In the genomic region with DNA sequence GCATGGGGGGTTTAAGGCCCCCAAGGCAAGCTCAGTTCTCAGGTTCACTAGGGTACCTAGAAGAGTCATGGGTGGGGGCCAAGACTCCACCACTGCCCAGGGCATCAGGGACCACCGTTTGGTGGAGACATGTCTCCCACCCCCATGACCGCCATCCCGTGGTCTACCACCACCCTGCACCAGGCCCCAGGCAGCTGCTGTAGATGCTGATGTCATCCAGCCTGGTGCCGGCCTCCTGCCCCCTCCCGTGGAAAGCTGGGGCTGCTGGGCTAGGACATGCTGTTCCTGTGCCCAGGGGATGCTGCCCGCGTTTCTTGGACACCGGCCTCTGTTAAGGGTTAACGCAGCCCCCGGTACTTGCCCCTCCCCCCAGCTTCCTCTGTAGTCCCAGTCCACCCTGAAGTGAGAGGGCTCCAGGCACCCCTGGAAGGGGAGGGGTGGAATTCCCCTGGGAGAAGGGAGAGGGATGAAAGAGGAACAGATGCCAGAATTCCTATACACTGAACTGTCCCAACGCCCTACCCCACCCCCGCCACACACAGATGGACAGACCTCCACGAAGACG, we compare ENCODE assay signal across 10 cellular contexts. TPM values are rescaled to one million over a fixed set of nuclear protein-coding genes. Genes with fewer than 3 reads are reported as not detected.
A peak's percentile ranks its signal among the peaks of the same experiment; 100 is the strongest.
DNase-seq lines count a peak whose midpoint lies in the region; ATAC-seq, FAIRE-seq and TF ChIP-seq lines count a peak whose summit lies in the region.
"Had no signal": no experiment of that assay in that cellular context is flagged by ENCODE, and none has a peak within 500 bp of the region (broad histone marks: within the 10 kb centered on the region; RNA-seq: fewer than 3 reads in every experiment).

No MANE protein-coding gene starts in this region.

- no peak overlapping the region for H3K14ac ChIP-seq in H1 (ENCODE audit: insufficient read length)

- H3K27me3 ChIP-seq in H1 (replicated peaks in 1 of 4; ENCODE audit: control insufficient read depth in 3 of 4, extremely low read depth in 1 of 4, insufficient read depth in 3 of 4, low read length in 3 of 4) (no peaks in the 10 kb centered on the region), lung (ENCODE audit: control insufficient read depth, insufficient read depth) (no peaks in the 10 kb centered on the region), vagina (no peaks in the 10 kb centered on the region)

- H3K9me3 ChIP-seq in H1 (ENCODE audit: insufficient read depth in 2 of 2, low read depth in 1 of 2, low read length in 1 of 2): no peaks in the 10 kb centered on the region
- H3K9me3 ChIP-seq in lung (ENCODE audit: control insufficient read depth in 2 of 2, insufficient read depth in 1 of 2, low read length in 1 of 2): no peaks in the 10 kb centered on the region
- no peaks in the 10 kb centered on the region for H3K9me3 ChIP-seq in vagina

- H2BK5ac ChIP-seq in H1 (ENCODE audit: low read depth, low read length): peak overlapping the region; percentile 68; the same call in 1 of the 2 replicates

- no peak overlapping the region for H3K4me3 ChIP-seq in H1 (ENCODE audit: extremely low read depth in 1 of 4, insufficient read depth in 2 of 4, low read depth in 3 of 4, low read length in 4 of 4)
- peak overlapping the region; percentile 25 for H3K4me3 ChIP-seq in lung
- H3K4me3 ChIP-seq in vagina: peak overlapping the region; percentile 21 to 28

- H2BK12ac ChIP-seq in H1 (ENCODE audit: low read depth, low read length): peak overlapping the region; percentile 96; the same call in 1 of the 2 replicates

- peak overlapping the region; percentile 32; the same call in 1 of the 2 replicates for H2BK20ac ChIP-seq in H1 (ENCODE audit: low read length)

- no peak overlapping the region for H3K56ac ChIP-seq in H1 (replicated peaks; ENCODE audit: insufficient read length, low read depth, low read length)

- H3K9ac ChIP-seq in H1 (replicated peaks in 1 of 4; ENCODE audit: extremely low read depth in 1 of 4, low read depth in 3 of 4, low read length in 3 of 4): 0 out of 7 replicates have a peak overlapping the region, but pooled peaks of 1 of the 4 experiments have one; percentile 21

- POLR2A ChIA-PET in H1 (lab: Charles Lee; ENCODE audit: partially characterized antibody) (interaction anchor here (0.6 to 2.8 kb wide), 6 partner anchors 8 to 151 kb away, joined by 3 to 14 read pairs (median 4); no protein-coding TSS in a partner anchor), T-cell (lab: Charles Lee) (no interaction called here)
- POLR2A ChIA-PET in activated CD4-positive, alpha-beta T cell treated with anti-CD3 and anti-CD28 coated beads for 36 hours (lab: Charles Lee): no interaction called here

- H3K36me3 Mint-ChIP-seq in activated CD4-positive, alpha-beta T cell treated with anti-CD3 and anti-CD28 coated beads for 36 hours (ENCODE audit: low read depth): no peaks in the 10 kb centered on the region
- H3K36me3 Mint-ChIP-seq in T-cell: no peaks in the 10 kb centered on the region

- TF ChIP-seq CTCF in H1 (IDR thresholded peaks at IDR 0.05; ENCODE audit: control extremely low read depth in 1 of 3, insufficient read depth in 1 of 3, low read depth in 1 of 3, low read length in 3 of 3) (no peak), lung (IDR thresholded peaks at IDR 0.05; ENCODE audit: control extremely low read depth, extremely low read depth) (no peak), vagina (IDR thresholded peaks at IDR 0.05) (no peak)

- H4K5ac ChIP-seq in H1 (ENCODE audit: insufficient read length, low read depth, low read length): no peak overlapping the region

- FAIRE-seq in H1 (lab: Jason Lieb, UNC): no peak

- H2AK5ac ChIP-seq in H1 (ENCODE audit: low read depth, low read length): peak overlapping the region; percentile 17; the same call in 1 of the 2 replicates

- H3K4me3 Mint-ChIP-seq in activated CD4-positive, alpha-beta T cell treated with anti-CD3 and anti-CD28 coated beads for 36 hours: no peak overlapping the region
- no peak overlapping the region for H3K4me3 Mint-ChIP-seq in T-cell

- H3K4me1 ChIP-seq in H1 (replicated peaks in 1 of 4; ENCODE audit: control insufficient read depth in 3 of 4, insufficient read depth in 4 of 4, low read length in 3 of 4) (peaks cover 7 to 35% (median 23%) of the 10 kb centered on the region in 4 experiments), lung (ENCODE audit: control insufficient read depth in 2 of 2, insufficient read depth in 2 of 2, low read length in 2 of 2) (no peaks in the 10 kb centered on the region), vagina (peaks cover 40% of the 10 kb centered on the region)

- peak overlapping the region; percentile 13 for H3K4ac ChIP-seq in H1 (replicated peaks; ENCODE audit: insufficient read length, low read depth, low read length)

- H3K27ac ChIP-seq in H1 (ENCODE audit: low read depth, low read length) (no peak overlapping the region), lung (ENCODE audit: low read depth in 1 of 2, low read length in 1 of 2) (peak overlapping the region; percentile 48 to 87), vagina (peak overlapping the region; percentile 73)

- H3K27me3 Mint-ChIP-seq in activated CD4-positive, alpha-beta T cell treated with anti-CD3 and anti-CD28 coated beads for 36 hours: no peaks in the 10 kb centered on the region
- H3K27me3 Mint-ChIP-seq in T-cell: peaks cover 18 to 26% of the 10 kb centered on the region in 2 donors

- H4K20me1 ChIP-seq in H1 (replicated peaks in 1 of 2; ENCODE audit: control insufficient read depth in 1 of 2, insufficient read depth in 2 of 2, low read length in 2 of 2): no peaks in the 10 kb centered on the region

- H3K79me2 ChIP-seq in H1 (ENCODE audit: control insufficient read depth in 1 of 2, insufficient read depth in 2 of 2, low read length in 2 of 2): no peaks in the 10 kb centered on the region

- H3K79me1 ChIP-seq in H1 (ENCODE audit: low read depth, low read length): no peaks in the 10 kb centered on the region

- peak overlapping the region; percentile 89 for H4K91ac ChIP-seq in H1 (replicated peaks; ENCODE audit: insufficient read length, low read length)

- H3K27ac Mint-ChIP-seq in activated CD4-positive, alpha-beta T cell treated with anti-CD3 and anti-CD28 coated beads for 36 hours: no peak overlapping the region
- H3K27ac Mint-ChIP-seq in T-cell: no peak overlapping the region

- TF ChIP-seq EP300 in H1 (IDR thresholded peaks at IDR 0.05; ENCODE audit: borderline replicate concordance in 1 of 2, low read depth in 2 of 2, low read length in 2 of 2): no peak

- peak; percentile 39 to 78 for DNase-seq in NCI-H524 (lab: John Stamatoyannopoulos, UW)
- DNase-seq in NCI-H524 treated with DMSO at 0.1 percent for 48 hours (lab: John Stamatoyannopoulos, UW): no peak
- DNase-seq in H1 (ENCODE audit: low read depth in 1 of 2, low spot score in 2 of 2): peak in 1 of 2 experiments; percentile 58
- DNase-seq in lung (ENCODE audit: low spot score): no peak
- DNase-seq in vagina (ENCODE audit: extremely low spot score in 2 of 2): no peak
- no peak for DNase-seq in activated CD4-positive, alpha-beta T cell treated with anti-CD3 and anti-CD28 coated beads for 36 hours
- DNase-seq in NCI-H1694 treated with DMSO at 0.1 percent for 48 hours (lab: John Stamatoyannopoulos, UW): no peak
- no peak for DNase-seq in T-cell
- DNase-seq: NCI-H774 had no signal

- no peak overlapping the region for H2AFZ ChIP-seq in H1 (ENCODE audit: low read length)

- ATAC-seq in lung (ENCODE audit: insufficient read depth, low FRiP score): no peak
- no peak for ATAC-seq in activated CD4-positive, alpha-beta T cell treated with anti-CD3 and anti-CD28 coated beads for 36 hours
- no peak for ATAC-seq in T-cell (replicated peaks in 1 of 4)

- peak overlapping the region; percentile 7 to 30; a peak in 3 of 4 replicates for H3K4me2 ChIP-seq in H1 (ENCODE audit: insufficient read depth in 1 of 2, low read depth in 2 of 2, low read length in 2 of 2)

- no peak overlapping the region for H2BK120ac ChIP-seq in H1 (replicated peaks; ENCODE audit: low read depth, low read length)

- peak overlapping the region; percentile 13 for H3K18ac ChIP-seq in H1 (ENCODE audit: extremely low read depth, low read length)

- intact Hi-C loops in vagina (cut with DNase I): no loop called here
- intact Hi-C loops in activated CD4-positive, alpha-beta T cell treated with anti-CD3 and anti-CD28 coated beads for 36 hours (cut with DNase I, micrococcal nuclease): loop anchor here in 1 of 2 experiments (10.0 kb wide), 1 partner anchor 409 kb away; no protein-coding TSS in a partner anchor

- no peak for TF ChIP-seq POLR2A in H1 (IDR thresholded peaks at IDR 0.05; ENCODE audit: control extremely low read depth in 1 of 2, low read depth in 2 of 2, low read length in 2 of 2)
- TF ChIP-seq POLR2A in vagina (IDR thresholded peaks at IDR 0.05): no peak

- no peaks in the 10 kb centered on the region for H3K4me1 Mint-ChIP-seq in activated CD4-positive, alpha-beta T cell treated with anti-CD3 and anti-CD28 coated beads for 36 hours
- H3K4me1 Mint-ChIP-seq in T-cell: peaks cover 2 to 15% (median 3%) of the 10 kb centered on the region in 3 donors

- no peak for TF ChIP-seq RAD21 in H1 (IDR thresholded peaks at IDR 0.05 in 1 of 2, conservative IDR thresholded peaks at IDR 0.05 in 1 of 2; ENCODE audit: low read depth in 2 of 2, low read length in 2 of 2)

- CTCF ChIA-PET in H1 (lab: Charles Lee; ENCODE audit: partially characterized antibody): interaction anchor here (0.6 to 12.0 kb wide), 27 partner anchors 9 to 410 kb away, joined by 3 to 171 read pairs (median 3); partner anchors contain the start of gene UQCC2
- CTCF ChIA-PET in activated CD4-positive, alpha-beta T cell treated with anti-CD3 and anti-CD28 coated beads for 36 hours (lab: Charles Lee): interaction anchor here (0.6 to 5.2 kb wide), 3 partner anchors 102 to 281 kb away, joined by 3 to 29 read pairs (median 3); no protein-coding TSS in a partner anchor
- CTCF ChIA-PET in T-cell (lab: Charles Lee): interaction anchor here in 1 of 2 donors (0.6 kb wide), 1 partner anchor 234 kb away, joined by 4 read pairs; no protein-coding TSS in a partner anchor

- H3K36me3 ChIP-seq in H1 (ENCODE audit: control insufficient read depth in 2 of 4, insufficient read depth in 4 of 4, low read length in 3 of 4) (no peaks in the 10 kb centered on the region), lung (ENCODE audit: control insufficient read depth in 2 of 2, insufficient read depth in 2 of 2, low read length in 2 of 2) (no peaks in the 10 kb centered on the region), vagina (no peaks in the 10 kb centered on the region)

- H4K8ac ChIP-seq in H1 (ENCODE audit: extremely low read depth, insufficient read depth, low read length): no peak overlapping the region; the same call in 1 of the 2 replicates

- 73% methylated on average over 11 of the region's 14 CpGs; no CpG with 5 or more reads in 1 of the 2 experiments for WGBS in H1 (ENCODE audit: extremely low coverage in 1 of 2, insufficient coverage in 1 of 2, insufficient read length in 1 of 2, insufficient replicate concordance in 2 of 2, low coverage in 1 of 2, low lambda C conversion rate in 2 of 2, missing lambda C conversion rate in 1 of 2), 2 experiments
- WGBS in lung, 2 donors: 42 to 50% methylated on average over 14 of the region's 14 CpGs

- no peaks in the 10 kb centered on the region for H3K23me2 ChIP-seq in H1 (ENCODE audit: low read depth, low read length)

- H3K9me3 Mint-ChIP-seq in activated CD4-positive, alpha-beta T cell treated with anti-CD3 and anti-CD28 coated beads for 36 hours (ENCODE audit: low read depth): no peaks in the 10 kb centered on the region
- H3K9me3 Mint-ChIP-seq in T-cell: no peaks in the 10 kb centered on the region

- H3K23ac ChIP-seq in H1 (ENCODE audit: insufficient read length): no peak overlapping the region

- H2BK15ac ChIP-seq in H1 (ENCODE audit: low read length): peak overlapping the region; percentile 92; the same call in 1 of the 2 replicates

RNA-seq across cellular contexts. Expression of gene IP6K3, which starts 0.6 kb away (rescaled TPM):
- 0.22 and 0.23 TPM in 2 replicates for total RNA-seq in H1 (2021; fragmentation: NEBNext Ultra II Directional; extraction: Animal tissue kit (Norgen Biotek cat#: 25700))
- polyA plus RNA-seq in H1 (2011; rRNA removed): 0.73 and 0.93 TPM in 2 replicates
- polyA plus RNA-seq in H1 (2011; cell fraction: cytosol; rRNA removed): 0.72 TPM
- 0.80 TPM for polyA plus RNA-seq in H1 (2011; cell fraction: nucleus; rRNA removed)
- polyA plus RNA-seq in H1 (2012, experiment 1 of 2): 0.25 to 0.81 TPM (median 0.46 TPM) in 4 replicates
- polyA plus RNA-seq in H1 (2012, experiment 2 of 2): 0.26 TPM
- polyA plus RNA-seq in H1 (2013, experiment 1 of 2): 0.14 TPM
- polyA plus RNA-seq in H1 (2013, experiment 2 of 2): 0.13 TPM
- 0.66 and 0.69 TPM in 2 replicates for polyA minus RNA-seq in H1 (2011; rRNA and poly(A)+ RNA removed)
- not detected for polyA minus RNA-seq in H1 (2011; cell fraction: cytosol; rRNA and poly(A)+ RNA removed)
- 1.00 TPM for polyA minus RNA-seq in H1 (2011; cell fraction: nucleus; rRNA and poly(A)+ RNA removed)
- 1 to 10 TPM; 1.6 to 3.9 TPM for total RNA-seq in lung
- 1 to 10 TPM; 1.3 to 3.4 TPM for polyA plus RNA-seq in lung
- 1.5 TPM for total RNA-seq in vagina
- total RNA-seq in activated CD4-positive, alpha-beta T cell treated with anti-CD3 and anti-CD28 coated beads for 36 hours: not detected
- not detected for total RNA-seq in T-cell
- total RNA-seq: pulmonary artery endothelial cell had no signal

RNA-seq across cellular contexts. Expression of gene UQCC2, which starts 34.6 kb away (rescaled TPM):
- 104 and 107 TPM in 2 replicates for total RNA-seq in H1 (2021; fragmentation: NEBNext Ultra II Directional; extraction: Animal tissue kit (Norgen Biotek cat#: 25700))
- polyA plus RNA-seq in H1 (2011; rRNA removed): 44.1 and 52.1 TPM in 2 replicates
- polyA plus RNA-seq in H1 (2011; cell fraction: cytosol; rRNA removed): 57.4 TPM
- 62.0 TPM for polyA plus RNA-seq in H1 (2011; cell fraction: nucleus; rRNA removed)
- 117 to 214 TPM (median 170 TPM) in 4 replicates for polyA plus RNA-seq in H1 (2012, experiment 1 of 2)
- polyA plus RNA-seq in H1 (2012, experiment 2 of 2): 56.3 TPM
- 88.8 TPM for polyA plus RNA-seq in H1 (2013, experiment 1 of 2)
- 97.1 TPM for polyA plus RNA-seq in H1 (2013, experiment 2 of 2)
- 13.7 and 13.9 TPM in 2 replicates for polyA minus RNA-seq in H1 (2011; rRNA and poly(A)+ RNA removed)
- polyA minus RNA-seq in H1 (2011; cell fraction: cytosol; rRNA and poly(A)+ RNA removed): 12.4 TPM
- polyA minus RNA-seq in H1 (2011; cell fraction: nucleus; rRNA and poly(A)+ RNA removed): 21.4 TPM
- total RNA-seq in lung: 10 to 100 TPM in 1 of 2 donors, 1 to 10 TPM in 1; 7.8 to 55.4 TPM
- 100 to 1,000 TPM in 1 of 2 donors, 10 to 100 TPM in 1; 40.8 to 141 TPM for polyA plus RNA-seq in lung
- total RNA-seq in vagina: 16.2 TPM
- total RNA-seq in activated CD4-positive, alpha-beta T cell treated with anti-CD3 and anti-CD28 coated beads for 36 hours: 100 to 1,000 TPM; 141 to 147 TPM
- total RNA-seq in T-cell: 10 to 100 TPM; 17.2 to 36.2 (median 32.7) TPM

RNA-seq across cellular contexts. Expression of gene LEMD2, which starts 42.8 kb away (rescaled TPM):
- total RNA-seq in H1 (2021; fragmentation: NEBNext Ultra II Directional; extraction: Animal tissue kit (Norgen Biotek cat#: 25700)): 54.1 and 57.3 TPM in 2 replicates
- polyA plus RNA-seq in H1 (2011; rRNA removed) (32.7 and 54.9 TPM in 2 replicates), lung (10 to 100 TPM; 52.1 to 54.1 TPM)
- 58.9 TPM for polyA plus RNA-seq in H1 (2011; cell fraction: cytosol; rRNA removed)
- polyA plus RNA-seq in H1 (2011; cell fraction: nucleus; rRNA removed): 127 TPM
- 58.7 to 71.6 TPM (median 62.9 TPM) in 4 replicates for polyA plus RNA-seq in H1 (2012, experiment 1 of 2)
- polyA plus RNA-seq in H1 (2012, experiment 2 of 2): 48.3 TPM
- 44.0 TPM for polyA plus RNA-seq in H1 (2013, experiment 1 of 2)
- 48.2 TPM for polyA plus RNA-seq in H1 (2013, experiment 2 of 2)
- polyA minus RNA-seq in H1 (2011; rRNA and poly(A)+ RNA removed): 47.6 and 60.5 TPM in 2 replicates
- 36.8 TPM for polyA minus RNA-seq in H1 (2011; cell fraction: cytosol; rRNA and poly(A)+ RNA removed)
- 82.4 TPM for polyA minus RNA-seq in H1 (2011; cell fraction: nucleus; rRNA and poly(A)+ RNA removed)
- total RNA-seq in lung (10 to 100 TPM; 54.9 to 63.6 TPM), vagina (55.5 TPM), T-cell (100 to 1,000 TPM; 115 to 125 (median 118) TPM)
- 10 to 100 TPM; 55.2 to 61.5 TPM for total RNA-seq in activated CD4-positive, alpha-beta T cell treated with anti-CD3 and anti-CD28 coated beads for 36 hours

RNA-seq across cellular contexts. Expression of gene MLN, which starts 57.7 kb away (rescaled TPM):
- total RNA-seq in H1 (2021; fragmentation: NEBNext Ultra II Directional; extraction: Animal tissue kit (Norgen Biotek cat#: 25700)): not detected in 2 replicates
- polyA plus RNA-seq in H1 (2011; rRNA removed) (0.31 TPM in 1 of 2 replicates, not detected in the other), lung (not detected)
- polyA plus RNA-seq in H1 (2011; cell fraction: cytosol; rRNA removed): not detected
- not detected for polyA plus RNA-seq in H1 (2011; cell fraction: nucleus; rRNA removed)
- not detected in 4 replicates for polyA plus RNA-seq in H1 (2012, experiment 1 of 2)
- polyA plus RNA-seq in H1 (2012, experiment 2 of 2): not detected
- polyA plus RNA-seq in H1 (2013, experiment 1 of 2): not detected
- not detected for polyA plus RNA-seq in H1 (2013, experiment 2 of 2)
- not detected in 2 replicates for polyA minus RNA-seq in H1 (2011; rRNA and poly(A)+ RNA removed)
- not detected for polyA minus RNA-seq in H1 (2011; cell fraction: cytosol; rRNA and poly(A)+ RNA removed)
- polyA minus RNA-seq in H1 (2011; cell fraction: nucleus; rRNA and poly(A)+ RNA removed): not detected
- total RNA-seq in lung (not detected), vagina (not detected), T-cell (not detected)
- total RNA-seq in activated CD4-positive, alpha-beta T cell treated with anti-CD3 and anti-CD28 coated beads for 36 hours: not detected
- total RNA-seq: pulmonary artery endothelial cell had no signal

Comparison
In these comparisons a context has a peak if more than half of its experiments do, and no peak if none do; other contexts are left out.
1. DNase-seq: peak in NCI-H524 (2 of 2); none in NCI-H524 treated with DMSO at 0.1 percent for 48 hours (single experiment), lung (single experiment), vagina (0 of 2), activated CD4-positive, alpha-beta T cell treated with anti-CD3 and anti-CD28 coated beads for 36 hours (single experiment), NCI-H1694 treated with DMSO at 0.1 percent for 48 hours (single experiment) and T-cell (0 of 34).
2. H3K4me3 ChIP-seq: peak in lung (single experiment) and vagina (2 of 2); none in H1 (0 of 4).